11 cellular contexts compared by ENCODE assay signal in the genomic region with DNA sequence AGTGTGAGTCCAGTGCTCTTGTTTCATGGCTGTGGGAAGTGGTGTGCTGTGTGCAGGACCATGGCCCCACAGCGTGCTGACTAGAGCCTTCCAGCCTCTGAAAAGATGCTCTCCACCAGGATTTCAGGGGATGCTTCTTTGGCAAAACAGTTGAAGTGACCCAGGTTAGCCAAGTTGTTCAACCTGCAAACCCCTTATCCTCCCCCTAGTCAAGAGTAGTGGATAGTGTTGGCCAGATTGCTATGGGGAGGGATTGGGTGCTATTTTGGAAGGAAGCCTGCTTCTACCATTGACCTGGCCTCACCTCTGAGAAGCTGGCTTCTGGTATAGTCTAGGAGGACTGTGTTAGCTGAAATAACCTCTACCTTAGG. TPM values are rescaled to one million over a fixed set of nuclear protein-coding genes. Genes with fewer than 3 reads are reported as not detected.
DNase-seq lines count a peak whose midpoint lies in the region; ATAC-seq, FAIRE-seq and TF ChIP-seq lines count a peak whose summit lies in the region.
"Had no signal": no experiment of that assay in that cellular context is flagged by ENCODE, and none has a peak within 500 bp of the region (broad histone marks: within the 10 kb centered on the region; RNA-seq: fewer than 3 reads in every experiment).

No MANE protein-coding gene starts in this region.

- H3K36me3 ChIP-seq in astrocyte (ENCODE audit: insufficient read depth, low read length) (peaks cover 28% of the 10 kb centered on the region), thoracic aorta (no peaks in the 10 kb centered on the region), small intestine (ENCODE audit: control insufficient read depth in 2 of 2, insufficient read depth in 2 of 2, low read length in 2 of 2) (no peaks in the 10 kb centered on the region)

- no peaks in the 10 kb centered on the region for H3K27me3 Mint-ChIP-seq in activated CD4-positive, alpha-beta T cell treated with anti-CD3 and anti-CD28 coated beads, Interleukin-2, amount 10 ng/mL, durations not matched to agents 24 days and 14 days
- no peaks in the 10 kb centered on the region for H3K27me3 Mint-ChIP-seq in astrocyte (ENCODE audit: low read depth, unreplicated experiment)
- peaks cover 0 to 10% (median 9%) of the 10 kb centered on the region in 3 donors for H3K27me3 Mint-ChIP-seq in immature natural killer cell (ENCODE audit: low read depth in 3 of 3)

- peaks cover 57% of the 10 kb centered on the region for H3K4me1 Mint-ChIP-seq in activated CD4-positive, alpha-beta T cell treated with anti-CD3 and anti-CD28 coated beads, Interleukin-2, amount 10 ng/mL, durations not matched to agents 24 days and 14 days
- H3K4me1 Mint-ChIP-seq in astrocyte (ENCODE audit: low read depth, unreplicated experiment) = peaks cover 47% of the 10 kb centered on the region
- peaks cover 25 to 28% of the 10 kb centered on the region in 2 donors for H3K4me1 Mint-ChIP-seq in immature natural killer cell

- ATAC-seq in thoracic aorta (ENCODE audit: insufficient number of reproducible peaks, low FRiP score, low read depth) = no peak

- H3K9me3 ChIP-seq in astrocyte (ENCODE audit: insufficient read depth, low read depth, low read length) (no peaks in the 10 kb centered on the region), thoracic aorta (no peaks in the 10 kb centered on the region), small intestine (ENCODE audit: control insufficient read depth, low read depth) (no peaks in the 10 kb centered on the region)

- H3K4me3 ChIP-seq in astrocyte (ENCODE audit: insufficient read depth, low read depth, low read length) = peak overlapping the region; percentile 81
- H3K4me3 ChIP-seq in thoracic aorta = peak overlapping the region; percentile 95
- H3K4me3 ChIP-seq in small intestine (ENCODE audit: low read depth in 1 of 2, low read length in 2 of 2) = peak overlapping the region in 1 of 2 donors; percentile 56

- H3K27ac ChIP-seq in astrocyte (ENCODE audit: low read depth, low read length) (peak overlapping the region; percentile 84), thoracic aorta (peak overlapping the region; percentile 97 to 99), small intestine (ENCODE audit: low read depth in 1 of 2, low read length in 1 of 2) (peak overlapping the region in 1 of 2 donors; percentile 85)

- H3K27me3 ChIP-seq in astrocyte (ENCODE audit: insufficient read depth, low read length) (no peaks in the 10 kb centered on the region), thoracic aorta (replicated peaks; ENCODE audit: insufficient read depth) (no peaks in the 10 kb centered on the region), small intestine (ENCODE audit: control insufficient read depth in 2 of 2, insufficient read depth in 2 of 2, low read length in 2 of 2) (no peaks in the 10 kb centered on the region)

- no peaks in the 10 kb centered on the region for H3K9me3 Mint-ChIP-seq in activated CD4-positive, alpha-beta T cell treated with anti-CD3 and anti-CD28 coated beads, Interleukin-2, amount 10 ng/mL, durations not matched to agents 24 days and 14 days
- H3K9me3 Mint-ChIP-seq in astrocyte (ENCODE audit: unreplicated experiment) (no peaks in the 10 kb centered on the region), immature natural killer cell (no peaks in the 10 kb centered on the region)

- no peak overlapping the region for H2AFZ ChIP-seq in astrocyte (ENCODE audit: low read depth, low read length)

- peaks cover 66% of the 10 kb centered on the region for H3K79me2 ChIP-seq in astrocyte (ENCODE audit: insufficient read depth, low read length)

- TF ChIP-seq CTCF in astrocyte (IDR thresholded peaks at IDR 0.05; ENCODE audit: insufficient read depth, low read depth, low read length) (no peak), thoracic aorta (IDR thresholded peaks at IDR 0.05) (no peak)

- intact Hi-C loops in activated CD4-positive, alpha-beta T cell treated with anti-CD3 and anti-CD28 coated beads, Interleukin-2, amount 10 ng/mL, durations not matched to agents 24 days and 14 days (cut with micrococcal nuclease) = loop anchor here (2.0 to 5.0 kb wide), 3 partner anchors 23 to 85 kb away; no protein-coding TSS in a partner anchor

- no peak for DNase-seq in activated CD4-positive, alpha-beta T cell treated with anti-CD3 and anti-CD28 coated beads, Interleukin-2, amount 10 ng/mL, durations not matched to agents 24 days and 14 days
- no peak for DNase-seq in activated CD4-positive, alpha-beta T cell treated with anti-CD3 and anti-CD28 coated beads, Interleukin-2, amount 50 U/mL, for 4 hours
- DNase-seq in astrocyte (ENCODE audit: low read depth) (no peak), immature natural killer cell (no peak), thoracic aorta (ENCODE audit: low spot score) (no peak), HCEC 1CT (no peak), small intestine (no peak), GM12891 (ENCODE audit: insufficient read length, low spot score) (no peak)
- DNase-seq: activated CD4-positive, CD25-positive, alpha-beta regulatory T cell treated with anti-CD3 and anti-CD28 coated beads, Interleukin-2, amount 50 U/mL, for 72 hours; NCI-H2029 treated with DMSO at 0.1 percent for 48 hours had no signal

- peaks cover 48% of the 10 kb centered on the region for H4K20me1 ChIP-seq in astrocyte (ENCODE audit: insufficient read depth, low read length)

- peak overlapping the region; percentile 95 for H3K9ac ChIP-seq in astrocyte (ENCODE audit: low read length)

- TF ChIP-seq POLR2A in GM12891 (IDR thresholded peaks at IDR 0.05; ENCODE audit: low read depth, low read length) = no peak

- H3K27ac Mint-ChIP-seq in activated CD4-positive, alpha-beta T cell treated with anti-CD3 and anti-CD28 coated beads, Interleukin-2, amount 10 ng/mL, durations not matched to agents 24 days and 14 days = peak overlapping the region; percentile 64
- H3K27ac Mint-ChIP-seq in astrocyte (ENCODE audit: unreplicated experiment) = peak overlapping the region; percentile 86
- H3K27ac Mint-ChIP-seq in immature natural killer cell = no peak overlapping the region

- H3K4me3 Mint-ChIP-seq in activated CD4-positive, alpha-beta T cell treated with anti-CD3 and anti-CD28 coated beads, Interleukin-2, amount 10 ng/mL, durations not matched to agents 24 days and 14 days = peak overlapping the region; percentile 89
- H3K4me3 Mint-ChIP-seq in astrocyte (ENCODE audit: unreplicated experiment) (peak overlapping the region; percentile 97), immature natural killer cell (peak overlapping the region in 4 of 5 donors; percentile 11 to 84 (median 76))

- 79 to 100% (median 87%) methylated on average over 1 of the region's 1 CpG for WGBS in small intestine, 3 donors

- H3K4me1 ChIP-seq in astrocyte (ENCODE audit: insufficient read depth, low read length) (peaks cover 45% of the 10 kb centered on the region), thoracic aorta (ENCODE audit: control insufficient read depth in 1 of 2, low read depth in 2 of 2) (peaks cover 24 to 49% of the 10 kb centered on the region in 2 donors), small intestine (ENCODE audit: control insufficient read depth in 2 of 2, insufficient read depth in 1 of 2, low read depth in 1 of 2, low read length in 1 of 2) (peaks cover 0 to 9% of the 10 kb centered on the region in 2 donors)

- peak overlapping the region; percentile 98 for H3K4me2 ChIP-seq in astrocyte (ENCODE audit: low read length)

- FAIRE-seq in astrocyte (lab: Jason Lieb, UNC) = no peak
- no peak for FAIRE-seq in small intestine (lab: Jason Lieb, UNC)
- no peak for FAIRE-seq in GM12891 (lab: Jason Lieb, UNC)
- FAIRE-seq: HTR-8/SVneo had no signal

- H3K36me3 Mint-ChIP-seq in activated CD4-positive, alpha-beta T cell treated with anti-CD3 and anti-CD28 coated beads, Interleukin-2, amount 10 ng/mL, durations not matched to agents 24 days and 14 days (ENCODE audit: low read depth) = peaks cover 36% of the 10 kb centered on the region
- H3K36me3 Mint-ChIP-seq in astrocyte (ENCODE audit: low read depth, unreplicated experiment) = peaks cover 23% of the 10 kb centered on the region
- H3K36me3 Mint-ChIP-seq in immature natural killer cell = peaks cover 0 to 8% (median 0%) of the 10 kb centered on the region in 3 donors

TF ChIP-seq in GM12891, 5 proteins besides CTCF, POLR2A, EP300 and RAD21:
- no peak for TF ChIP-seq PAX5 (IDR thresholded peaks at IDR 0.05; ENCODE audit: insufficient read depth, low read length, severe bottlenecking)
- no peak for TF ChIP-seq TAF1 (IDR thresholded peaks at IDR 0.05; ENCODE audit: low read depth, low read length)
- no peak for TF ChIP-seq POU2F2 (IDR thresholded peaks at IDR 0.05; ENCODE audit: low read depth, low read length)
- TF ChIP-seq POLR2AphosphoS5 (IDR thresholded peaks at IDR 0.05; ENCODE audit: low read depth, low read length) = no peak
- no peak for TF ChIP-seq SPI1 (IDR thresholded peaks at IDR 0.05; ENCODE audit: low read depth, low read length)

RNA-seq across cellular contexts. Expression of gene MICAL2, which starts 1.7 kb away (rescaled TPM):
- 501 and 510 TPM in 2 replicates for total RNA-seq in activated CD4-positive, alpha-beta T cell treated with anti-CD3 and anti-CD28 coated beads, Interleukin-2, amount 10 ng/mL, durations not matched to agents 24 days and 14 days
- total RNA-seq in astrocyte (357 and 471 TPM in 2 replicates), thoracic aorta (100 to 1,000 TPM; 791 to 989 TPM)
- polyA plus RNA-seq in immature natural killer cell (10 to 100 TPM in 2 of 3 donors, 1 to 10 TPM in 1; 7.0 to 35.0 (median 10.1) TPM), small intestine (10 to 100 TPM; 15.9 to 29.1 (median 22.2) TPM)
- polyA plus RNA-seq in GM12891 (2012; ENCODE audit: low read depth, missing spikeins) = 3.4 TPM

Comparison
In these comparisons a context has a peak if more than half of its experiments do, and no peak if none do; other contexts are left out.
1. H3K27ac Mint-ChIP-seq: peak in activated CD4-positive, alpha-beta T cell treated with anti-CD3 and anti-CD28 coated beads, Interleukin-2, amount 10 ng/mL, durations not matched to agents 24 days and 14 days (single experiment) and astrocyte (single experiment); none in immature natural killer cell (0 of 6).
2. Peak in every context shown above with its lines, with median percentiles within 50 percentile points of each other: H3K4me3 Mint-ChIP-seq.